ENCODE assay signal across 8 cellular contexts in the genomic region with DNA sequence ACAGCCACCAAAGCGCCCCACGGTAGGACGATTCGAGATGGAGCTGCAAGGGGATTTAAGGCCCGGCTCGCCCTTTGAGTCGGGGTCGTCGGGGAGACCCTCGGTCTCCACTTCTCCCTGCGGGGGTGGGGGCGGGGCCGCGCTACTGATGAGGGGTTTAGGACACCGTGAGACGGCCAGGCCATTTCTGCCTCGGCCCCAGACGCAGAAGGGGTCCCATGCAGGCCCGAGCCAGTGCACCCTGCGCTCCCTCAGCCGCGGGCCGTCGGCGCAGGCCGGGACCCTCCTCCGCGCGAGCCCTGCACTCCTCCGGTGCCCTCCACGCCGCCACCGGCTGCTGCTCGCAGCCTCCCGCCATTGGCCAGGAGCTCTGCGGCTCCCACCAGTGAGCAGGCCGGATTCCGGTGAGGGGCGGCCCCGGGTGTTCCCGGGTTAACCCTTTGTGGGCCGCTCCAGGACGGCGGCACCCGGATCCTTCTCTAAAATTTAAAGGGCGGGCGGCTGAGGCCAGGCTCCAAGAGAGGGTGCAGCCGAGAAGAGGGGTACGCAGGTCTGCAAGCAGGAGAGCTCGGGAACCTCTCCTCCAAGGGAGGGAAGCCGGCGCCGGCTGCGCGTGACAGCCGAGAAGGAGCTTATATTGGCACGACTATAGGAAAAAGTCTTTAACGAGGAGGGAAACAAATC.
DNase-seq lines count a peak whose midpoint lies in the region; ATAC-seq and TF ChIP-seq lines count a peak whose summit lies in the region.

No MANE protein-coding gene starts in this region.

- H3K27ac ChIP-seq in DND-41 (ENCODE audit: low read length): peak overlapping the region; percentile 38

- DNase-seq in DND-41: peak; percentile 88
- no peak for DNase-seq in HFF-Myc (ENCODE audit: extremely low read depth, low read depth)
- DNase-seq in NCI-H748 treated with DMSO at 0.1 percent for 48 hours (lab: John Stamatoyannopoulos, UW): peak; percentile 49
- peak; percentile 85 for DNase-seq in activated CD8-positive, alpha-beta memory T cell treated with anti-CD3 and anti-CD28 coated beads, Interleukin-2, amount 50 U/mL, for 48 hours
- peak; percentile 92 for DNase-seq in epidermal melanocyte (ENCODE audit: insufficient read length, low spot score)
- DNase-seq in middle frontal gyrus (ENCODE audit: extremely low spot score, low spot score): peak; percentile 57
- DNase-seq in stimulated activated CD8-positive, alpha-beta memory T cell treated with anti-CD3 and anti-CD28 coated beads, Interleukin-2, amount 100 ng/mL, for 1 hour (ENCODE audit: low read depth in 2 of 2): peak; percentile 44 to 58

- no peaks in the 10 kb centered on the region for H3K79me2 ChIP-seq in DND-41 (ENCODE audit: insufficient read depth, low read length)

- no peaks in the 10 kb centered on the region for H4K20me1 ChIP-seq in DND-41 (ENCODE audit: insufficient read depth, low read length)

- no peaks in the 10 kb centered on the region for H3K27me3 ChIP-seq in DND-41 (ENCODE audit: insufficient read depth, low read length, poor library complexity)

- peak overlapping the region; percentile 50 for H3K9ac ChIP-seq in DND-41 (ENCODE audit: low read depth, low read length)

- TF ChIP-seq CTCF in DND-41 (IDR thresholded peaks at IDR 0.05; ENCODE audit: borderline replicate concordance, extremely low read depth, low read length, poor library complexity, severe bottlenecking) (no peak), HFF-Myc (IDR thresholded peaks at IDR 0.05; ENCODE audit: low read depth, low read length, missing control alignments) (no peak)

- peak overlapping the region; percentile 80 for H3K4me2 ChIP-seq in DND-41 (ENCODE audit: insufficient read depth, low read length)

- H3K4me1 ChIP-seq in DND-41 (ENCODE audit: insufficient read depth, low read length): peaks cover 18% of the 10 kb centered on the region

- no peaks in the 10 kb centered on the region for H3K36me3 ChIP-seq in DND-41 (ENCODE audit: insufficient read depth, low read length)

- ATAC-seq in DND-41 (ENCODE audit: insufficient read depth, low read depth): peak; percentile 100
- ATAC-seq in HG03460 (IDR thresholded peaks at IDR 0.05; ENCODE audit: unreplicated experiment): no peak

- H3K4me3 ChIP-seq in DND-41 (ENCODE audit: low read depth in 1 of 2, low read length in 2 of 2): peak overlapping the region; percentile 10 to 60; a peak in 3 of 4 replicates
- peak overlapping the region; percentile 53 for H3K4me3 ChIP-seq in HFF-Myc (replicated peaks; ENCODE audit: low read depth, low read length)

- H2AFZ ChIP-seq in DND-41 (ENCODE audit: low read depth, low read length): peak overlapping the region; percentile 93

- no peaks in the 10 kb centered on the region for H3K9me3 ChIP-seq in DND-41 (ENCODE audit: insufficient read depth, low read length, severe bottlenecking)
